In genomic region chr16:89381788-89382187, GRCh38 we compare ENCODE assay signal across 2 cellular contexts.
TF ChIP-seq lines count a peak whose summit lies in the region.

No MANE protein-coding gene starts in this region.

TF ChIP-seq in IMR-90, 13 proteins besides CTCF, POLR2A, EP300 and RAD21:
- no peak for TF ChIP-seq USF2 (IDR thresholded peaks at IDR 0.05; ENCODE audit: low read depth, low read length)
- TF ChIP-seq RFX5 (IDR thresholded peaks at IDR 0.05; ENCODE audit: low read depth, low read length), result no peak
- no peak for TF ChIP-seq MAZ (IDR thresholded peaks at IDR 0.05; ENCODE audit: borderline replicate concordance, low read depth, low read length)
- TF ChIP-seq FOS (IDR thresholded peaks at IDR 0.05; ENCODE audit: low read depth, low read length), result no peak
- TF ChIP-seq ELK1 (IDR thresholded peaks at IDR 0.05; ENCODE audit: borderline replicate concordance, low read depth, low read length), result no peak
- TF ChIP-seq BHLHE40 (IDR thresholded peaks at IDR 0.05; ENCODE audit: low read depth, low read length), result no peak
- TF ChIP-seq CEBPB (IDR thresholded peaks at IDR 0.05; ENCODE audit: low read depth, low read length), result no peak
- no peak for TF ChIP-seq MXI1 (IDR thresholded peaks at IDR 0.05; ENCODE audit: borderline replicate concordance, low read depth, low read length)
- no peak for TF ChIP-seq CHD1 (IDR thresholded peaks at IDR 0.05; ENCODE audit: low read depth, low read length)
- no peak for TF ChIP-seq NFE2L2 (IDR thresholded peaks at IDR 0.05; ENCODE audit: low read depth, low read length)
- TF ChIP-seq MAFK (IDR thresholded peaks at IDR 0.05; ENCODE audit: low read depth, low read length), result no peak
- no peak for TF ChIP-seq SMC3 (IDR thresholded peaks at IDR 0.05; ENCODE audit: low read depth, low read length)
- no peak for TF ChIP-seq RCOR1 (IDR thresholded peaks at IDR 0.05; ENCODE audit: insufficient replicate concordance, low read length)

TF ChIP-seq in K562, 482 proteins besides CTCF, POLR2A, EP300 and RAD21:
- TF ChIP-seq RBM22 (IDR thresholded peaks at IDR 0.05; ENCODE audit: low read depth, low read length, poor library complexity, severe bottlenecking) (peak; percentile 49), CHD4 (IDR thresholded peaks at IDR 0.05; ENCODE audit: insufficient read depth, insufficient replicate concordance, low read depth, low read length, poor library complexity, severe bottlenecking) (no peak), MYC (IDR thresholded peaks at IDR 0.05; ENCODE audit: low read depth, low read length) (no peak), MYC (CRISPR knock-in tag; IDR thresholded peaks at IDR 0.05; ENCODE audit: borderline replicate concordance, low read depth) (no peak), SREBF2 (CRISPR knock-in tag; IDR thresholded peaks at IDR 0.05) (no peak)
